8 cellular contexts compared by ENCODE assay signal in genomic region chr17:19377602-19378415, GRCh38. TPM values are rescaled to one million over a fixed set of nuclear protein-coding genes. Genes with fewer than 3 reads are reported as not detected.
A peak's percentile ranks its signal among the peaks of the same experiment; 100 is the strongest.
DNase-seq lines count a peak whose midpoint lies in the region; ATAC-seq, FAIRE-seq and TF ChIP-seq lines count a peak whose summit lies in the region.

No MANE protein-coding gene starts in this region.

- peak; percentile 91 for ATAC-seq in GM21381 (IDR thresholded peaks at IDR 0.05; ENCODE audit: unreplicated experiment)
- ATAC-seq in activated CD8-positive, alpha-beta memory T cell treated with anti-CD3 and anti-CD28 coated beads, Interleukin-2, amount 10 ng/mL, durations not matched to agents 7 days and 5 days: peak; percentile 96
- ATAC-seq in effector memory CD8-positive, alpha-beta T cell (replicated peaks): peak; percentile 86

- no peaks in the 10 kb centered on the region for H3K9me3 ChIP-seq in Caco-2

- H3K27ac Mint-ChIP-seq in Caco-2 (ENCODE audit: unreplicated experiment): peak overlapping the region; percentile 96
- H3K27ac Mint-ChIP-seq in activated CD8-positive, alpha-beta memory T cell treated with anti-CD3 and anti-CD28 coated beads, Interleukin-2, amount 10 ng/mL, durations not matched to agents 7 days and 5 days: peak overlapping the region; percentile 97
- H3K27ac Mint-ChIP-seq in effector memory CD8-positive, alpha-beta T cell: peak overlapping the region; percentile 78 to 98

- peak overlapping the region; percentile 99 for H3K4me3 Mint-ChIP-seq in Caco-2 (ENCODE audit: unreplicated experiment)
- peak overlapping the region; percentile 95 for H3K4me3 Mint-ChIP-seq in activated CD8-positive, alpha-beta memory T cell treated with anti-CD3 and anti-CD28 coated beads, Interleukin-2, amount 10 ng/mL, durations not matched to agents 7 days and 5 days
- H3K4me3 Mint-ChIP-seq in effector memory CD8-positive, alpha-beta T cell: peak overlapping the region; percentile 93 to 99

- peak; percentile 100 for FAIRE-seq in HTR-8/SVneo (lab: Jason Lieb, UNC)

- H3K36me3 Mint-ChIP-seq in Caco-2 (ENCODE audit: insufficient read depth, unreplicated experiment): peaks cover 51% of the 10 kb centered on the region
- peaks cover 15% of the 10 kb centered on the region for H3K36me3 Mint-ChIP-seq in activated CD8-positive, alpha-beta memory T cell treated with anti-CD3 and anti-CD28 coated beads, Interleukin-2, amount 10 ng/mL, durations not matched to agents 7 days and 5 days
- H3K36me3 Mint-ChIP-seq in effector memory CD8-positive, alpha-beta T cell (ENCODE audit: insufficient read depth): peaks cover 20% of the 10 kb centered on the region

- peaks cover 6% of the 10 kb centered on the region for H3K4me1 Mint-ChIP-seq in Caco-2 (ENCODE audit: low read depth, unreplicated experiment)
- H3K4me1 Mint-ChIP-seq in activated CD8-positive, alpha-beta memory T cell treated with anti-CD3 and anti-CD28 coated beads, Interleukin-2, amount 10 ng/mL, durations not matched to agents 7 days and 5 days: peaks cover 23% of the 10 kb centered on the region
- peaks cover 13 to 20% of the 10 kb centered on the region in 2 donors for H3K4me1 Mint-ChIP-seq in effector memory CD8-positive, alpha-beta T cell (ENCODE audit: low read depth in 2 of 2)

- peak in 1 of 2 experiments; percentile 4 for TF ChIP-seq CTCF in Caco-2 (IDR thresholded peaks at IDR 0.05; ENCODE audit: insufficient read depth in 1 of 2, low read depth in 1 of 2, low read length in 1 of 2, severe bottlenecking in 1 of 2, unreplicated experiment in 1 of 2)

- peaks cover 11% of the 10 kb centered on the region for H3K4me1 ChIP-seq in Caco-2

- DNase-seq in Caco-2 (peak; percentile 99), HTR-8/SVneo (ENCODE audit: insufficient read length, low spot score) (peak; percentile 100), NOMO-1 treated with DMSO at 0.1 percent for 48 hours (lab: John Stamatoyannopoulos, UW; ENCODE audit: unreplicated experiment) (peak; percentile 98), medulla oblongata (ENCODE audit: extremely low spot score) (peak; percentile 99)
- DNase-seq in activated CD8-positive, alpha-beta memory T cell treated with anti-CD3 and anti-CD28 coated beads, Interleukin-2, amount 10 ng/mL, durations not matched to agents 7 days and 5 days: peak; percentile 98
- peak; percentile 89 to 92 (median 91) for DNase-seq in effector memory CD8-positive, alpha-beta T cell
- DNase-seq in stimulated activated CD4-positive, alpha-beta T cell treated with anti-CD3 and anti-CD28 coated beads, TNF-alpha, amount 100 ng/mL, for 48 hours (ENCODE audit: low read depth in 3 of 3): peak; percentile 91 to 95 (median 93)

- BruUV-seq in Caco-2 (replicated peaks; lab: Mats Ljungman, UMichigan): no TSS peak

- no peaks in the 10 kb centered on the region for H3K27me3 ChIP-seq in Caco-2 (replicated peaks; ENCODE audit: control insufficient read depth, insufficient read depth, low read length)

- peaks cover under 1% of the 10 kb centered on the region; the same call in 1 of the 2 replicates for H3K36me3 ChIP-seq in Caco-2 (ENCODE audit: control insufficient read depth, insufficient read depth, low read length)

- CTCF ChIA-PET in Caco-2 (lab: Charles Lee): interaction anchor here (0.6 to 2.5 kb wide), 9 partner anchors 10 to 371 kb away, joined by 3 to 69 read pairs (median 4); partner anchors contain the start of genes ALDH3A2 and B9D1
- CTCF ChIA-PET in activated CD8-positive, alpha-beta memory T cell treated with anti-CD3 and anti-CD28 coated beads, Interleukin-2, amount 10 ng/mL, durations not matched to agents 7 days and 5 days (lab: Charles Lee): interaction anchor here (1.2 to 3.8 kb wide), 8 partner anchors 9 to 752 kb away, joined by 4 to 46 read pairs (median 9); partner anchors contain the start of gene B9D1

- POLR2A ChIA-PET in Caco-2 (lab: Charles Lee): interaction anchor here (0.5 to 1.8 kb wide), 17 partner anchors 8 to 401 kb away, joined by 3 to 30 read pairs (median 4); partner anchors contain the start of genes ALDH3A2 and B9D1

- H3K9me3 Mint-ChIP-seq in Caco-2 (ENCODE audit: unreplicated experiment): no peaks in the 10 kb centered on the region
- no peaks in the 10 kb centered on the region for H3K9me3 Mint-ChIP-seq in activated CD8-positive, alpha-beta memory T cell treated with anti-CD3 and anti-CD28 coated beads, Interleukin-2, amount 10 ng/mL, durations not matched to agents 7 days and 5 days (ENCODE audit: low read depth)
- H3K9me3 Mint-ChIP-seq in effector memory CD8-positive, alpha-beta T cell: no peaks in the 10 kb centered on the region

- no peaks in the 10 kb centered on the region for H3K27me3 Mint-ChIP-seq in Caco-2 (ENCODE audit: insufficient read depth, unreplicated experiment)
- peaks cover 6% of the 10 kb centered on the region for H3K27me3 Mint-ChIP-seq in activated CD8-positive, alpha-beta memory T cell treated with anti-CD3 and anti-CD28 coated beads, Interleukin-2, amount 10 ng/mL, durations not matched to agents 7 days and 5 days
- no peaks in the 10 kb centered on the region for H3K27me3 Mint-ChIP-seq in effector memory CD8-positive, alpha-beta T cell

- peak overlapping the region; percentile 80 for H3K4me3 ChIP-seq in Caco-2 (ENCODE audit: low read depth, low read length)

- intact Hi-C loops in Caco-2 (cut with micrococcal nuclease; ENCODE audit: unreplicated experiment): loop anchor here (1.0 to 5.0 kb wide), 3 partner anchors 16 to 69 kb away; partner anchors contain the start of gene B9D1

RNA-seq across cellular contexts. Expression of gene MAPK7, which starts 0.5 kb away (rescaled TPM):
- 20.8 and 22.1 TPM in 2 replicates for total RNA-seq in Caco-2 (2022)
- total RNA-seq in activated CD8-positive, alpha-beta memory T cell treated with anti-CD3 and anti-CD28 coated beads, Interleukin-2, amount 10 ng/mL, durations not matched to agents 7 days and 5 days: 10 to 100 TPM; 16.9 to 27.8 TPM

RNA-seq across cellular contexts. Expression of gene MFAP4, which starts 9.2 kb away (rescaled TPM):
- total RNA-seq in Caco-2 (2022): not detected in 2 replicates
- total RNA-seq in activated CD8-positive, alpha-beta memory T cell treated with anti-CD3 and anti-CD28 coated beads, Interleukin-2, amount 10 ng/mL, durations not matched to agents 7 days and 5 days: not detected

RNA-seq across cellular contexts. Expression of gene B9D1, which starts 15.3 kb away (rescaled TPM):
- 8.1 and 11.5 TPM in 2 replicates for total RNA-seq in Caco-2 (2022)
- 1 to 10 TPM; 1.1 to 2.6 TPM for total RNA-seq in activated CD8-positive, alpha-beta memory T cell treated with anti-CD3 and anti-CD28 coated beads, Interleukin-2, amount 10 ng/mL, durations not matched to agents 7 days and 5 days

RNA-seq across cellular contexts. Expression of gene RNF112, which starts 33.2 kb away (rescaled TPM):
- total RNA-seq in Caco-2 (2022): 0.16 TPM in 1 of 2 replicates, not detected in the other
- total RNA-seq in activated CD8-positive, alpha-beta memory T cell treated with anti-CD3 and anti-CD28 coated beads, Interleukin-2, amount 10 ng/mL, durations not matched to agents 7 days and 5 days: under 1 TPM; 0.14 to 0.20 TPM

Comparison
In these comparisons a context has a peak if more than half of its experiments do, and no peak if none do; other contexts are left out.
1. Peak in every context shown above with its lines: DNase-seq, ATAC-seq and H3K4me3 ChIP-seq.